Comparison of ENCODE assay signal across 30 cellular contexts in the genomic region with DNA sequence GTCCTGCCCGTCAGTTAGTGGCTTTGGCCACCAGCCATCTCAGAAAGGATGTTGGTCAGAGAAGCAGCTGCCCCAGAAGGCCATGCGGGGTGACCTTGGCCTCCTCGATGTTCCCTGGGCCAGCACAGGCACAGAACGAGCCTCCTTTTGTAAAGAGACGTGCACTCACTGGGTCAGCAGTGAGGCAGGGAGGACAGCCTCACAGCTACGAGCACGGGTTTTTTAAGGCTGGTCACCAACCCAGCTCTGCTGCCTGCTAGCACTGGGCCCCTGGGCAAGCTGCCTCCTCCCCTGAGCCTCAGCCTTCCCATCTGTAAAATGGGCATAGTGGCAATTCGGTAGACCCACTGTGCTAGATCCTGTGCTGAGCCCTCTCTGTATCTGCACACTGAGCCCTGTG. TPM values are rescaled to one million over a fixed set of nuclear protein-coding genes. Genes with fewer than 3 reads are reported as not detected.
"Had no signal": no experiment of that assay in that cellular context is flagged by ENCODE, and none has a peak within 500 bp of the region (broad histone marks: within the 10 kb centered on the region; RNA-seq: fewer than 3 reads in every experiment).

No MANE protein-coding gene starts in this region.

- H3K27ac Mint-ChIP-seq: activated CD4-positive, alpha-beta memory T cell treated with anti-CD3 and anti-CD28 coated beads, Interleukin-2, amount 10 ng/mL, durations not matched to agents 7 days and 5 days; activated CD4-positive, alpha-beta T cell treated with anti-CD3 and anti-CD28 coated beads for 36 hours; activated naive CD4-positive, alpha-beta T cell treated with anti-CD3 and anti-CD28 coated beads for 36 hours; activated naive CD8-positive, alpha-beta T cell; activated T-helper 17 cell treated with anti-CD3 and anti-CD28 coated beads, Interleukin-2, amount 50 U/mL, for 72 hours had no signal

- DNase-seq: activated CD4-positive, alpha-beta memory T cell treated with anti-CD3 and anti-CD28 coated beads, Interleukin-2, amount 10 ng/mL, durations not matched to agents 7 days and 5 days; activated CD4-positive, alpha-beta T cell treated with anti-CD3 and anti-CD28 coated beads for 36 hours; activated CD4-positive, alpha-beta T cell treated with anti-CD3 and anti-CD28 coated beads, Interleukin-2, amount 50 U/mL, for 1 hour; activated gamma-delta T cell; activated naive CD4-positive, alpha-beta T cell treated with anti-CD3 and anti-CD28 coated beads for 36 hours; activated T-cell treated with anti-CD3 and anti-CD28 coated beads for 4 hours; activated T-cell treated with anti-CD3 and anti-CD28 coated beads, Interleukin-2, amount 50 U/mL, for 48 hours; anterior cingulate cortex; caudate nucleus; MM.1S; NCI-H1105; NCI-H1436; NCI-H1694 treated with DMSO at 0.1 percent for 48 hours; NCI-H2029 treated with DMSO at 0.1 percent for 48 hours; NCI-H345; NCI-H510A; NCI-H526 treated with DMSO at 0.1 percent for 48 hours; NCI-H82; RPMI8226; T-helper 1 cell had no signal

- H3K27ac ChIP-seq: SK-N-MC, VCaP had no signal

- H3K36me3 Mint-ChIP-seq: activated naive CD8-positive, alpha-beta T cell had no signal

- H3K4me3 ChIP-seq: SK-N-MC had no signal

- H3K4me1 Mint-ChIP-seq: activated T-helper 17 cell treated with anti-CD3 and anti-CD28 coated beads, Interleukin-2, amount 50 U/mL, for 72 hours had no signal

- ATAC-seq: activated CD4-positive, alpha-beta T cell treated with anti-CD3 and anti-CD28 coated beads for 36 hours; activated T-helper 17 cell treated with anti-CD3 and anti-CD28 coated beads, Interleukin-2, amount 50 U/mL, for 72 hours; Panc1; Right ventricle myocardium inferior had no signal

- H3K4me3 Mint-ChIP-seq: activated CD4-positive, alpha-beta memory T cell treated with anti-CD3 and anti-CD28 coated beads, Interleukin-2, amount 10 ng/mL, durations not matched to agents 7 days and 5 days; activated CD4-positive, alpha-beta T cell treated with anti-CD3 and anti-CD28 coated beads for 36 hours; activated naive CD4-positive, alpha-beta T cell treated with anti-CD3 and anti-CD28 coated beads for 36 hours; activated naive CD8-positive, alpha-beta T cell; activated T-helper 17 cell treated with anti-CD3 and anti-CD28 coated beads, Interleukin-2, amount 50 U/mL, for 72 hours had no signal

- H3K9me3 Mint-ChIP-seq: activated CD4-positive, alpha-beta memory T cell treated with anti-CD3 and anti-CD28 coated beads, Interleukin-2, amount 10 ng/mL, durations not matched to agents 7 days and 5 days; activated naive CD4-positive, alpha-beta T cell treated with anti-CD3 and anti-CD28 coated beads for 36 hours; activated T-helper 17 cell treated with anti-CD3 and anti-CD28 coated beads, Interleukin-2, amount 50 U/mL, for 72 hours had no signal

RNA-seq across cellular contexts. Expression of a gene that starts 10.8 kb away (rescaled TPM):
- total RNA-seq: activated CD4-positive, alpha-beta T cell treated with anti-CD3 and anti-CD28 coated beads for 36 hours; activated CD8-positive, alpha-beta memory T cell treated with anti-CD3 and anti-CD28 coated beads for 36 hours; activated naive CD4-positive, alpha-beta T cell treated with anti-CD3 and anti-CD28 coated beads for 36 hours; activated T-helper 17 cell treated with anti-CD3 and anti-CD28 coated beads, Interleukin-2, amount 50 U/mL, for 72 hours; cerebellum; OCI-LY7; Right ventricle myocardium inferior had no signal
- polyA plus RNA-seq: adipose tissue had no signal
